In genomic region chr17:7476474-7476873, GRCh38 we compare ENCODE assay signal across 10 cellular contexts. TPM values are rescaled to one million over a fixed set of nuclear protein-coding genes. Genes with fewer than 3 reads are reported as not detected.
A peak's percentile ranks its signal among the peaks of the same experiment; 100 is the strongest.
DNase-seq lines count a peak whose midpoint lies in the region; ATAC-seq and TF ChIP-seq lines count a peak whose summit lies in the region.
"Had no signal": no experiment of that assay in that cellular context is flagged by ENCODE, and none has a peak within 500 bp of the region (broad histone marks: within the 10 kb centered on the region; RNA-seq: fewer than 3 reads in every experiment).

No MANE protein-coding gene starts in this region.

- H3K9me3 ChIP-seq in DND-41 (ENCODE audit: insufficient read depth, low read length, severe bottlenecking), result no peaks in the 10 kb centered on the region
- no peaks in the 10 kb centered on the region for H3K9me3 ChIP-seq in psoas muscle

- H3K9ac ChIP-seq in DND-41 (ENCODE audit: low read depth, low read length), result no peak overlapping the region

- ATAC-seq in DND-41 (ENCODE audit: insufficient read depth, low read depth), result no peak
- peak in 3 of 4 donors; percentile 32 to 46 (median 40) for ATAC-seq in psoas muscle

- intact Hi-C loops in psoas muscle (cut with DNase I), result no loop called here
- intact Hi-C loops in head of caudate nucleus (cut with DNase I), result loop anchor here (5.0 kb wide), 2 partner anchors 39 to 124 kb away; partner anchors contain the start of genes FGF11, KCTD11 and TMEM102

- H3K27me3 ChIP-seq in DND-41 (ENCODE audit: insufficient read depth, low read length, poor library complexity), result no peaks in the 10 kb centered on the region
- H3K27me3 ChIP-seq in psoas muscle (ENCODE audit: insufficient read depth in 3 of 3, low read length in 2 of 3), result no peaks in the 10 kb centered on the region

- 22 to 32% (median 25%) methylated on average over 3 of the region's 3 CpGs for WGBS in psoas muscle, 3 donors

- no peak for TF ChIP-seq CTCF in DND-41 (IDR thresholded peaks at IDR 0.05; ENCODE audit: borderline replicate concordance, extremely low read depth, low read length, poor library complexity, severe bottlenecking)
- TF ChIP-seq CTCF in RWPE1 (conservative IDR thresholded peaks at IDR 0.05; ENCODE audit: low read depth), result no peak
- TF ChIP-seq CTCF in epithelial cell of esophagus (IDR thresholded peaks at IDR 0.05; ENCODE audit: insufficient read depth, low read depth, low read length, missing control alignments), result no peak
- TF ChIP-seq CTCF in psoas muscle (IDR thresholded peaks at IDR 0.05), result no peak

- POLR2A ChIA-PET in RWPE1 (lab: Yijun Ruan, JAX; ENCODE audit: low non-redundant PET), result interaction anchor here (0.5 to 1.2 kb wide), 4 partner anchors 11 to 113 kb away, joined by 3 to 5 read pairs (median 4); partner anchors contain the start of gene SOX15

- peaks cover 80% of the 10 kb centered on the region for H3K79me2 ChIP-seq in DND-41 (ENCODE audit: insufficient read depth, low read length)

- CTCF ChIA-PET in RWPE1 (lab: Yijun Ruan, JAX), result interaction anchor here (0.7 to 4.0 kb wide), 3 partner anchors 25 to 40 kb away, joined by 3 to 19 read pairs (median 4); no protein-coding TSS in a partner anchor

- H3K36me3 ChIP-seq in DND-41 (ENCODE audit: insufficient read depth, low read length) (peaks cover 3% of the 10 kb centered on the region), psoas muscle (ENCODE audit: insufficient read depth in 1 of 2, low read depth in 1 of 2) (no peaks in the 10 kb centered on the region)

- H3K4me3 ChIP-seq in DND-41 (ENCODE audit: low read depth in 1 of 2, low read length in 2 of 2) (no peak overlapping the region), epithelial cell of esophagus (ENCODE audit: low read length) (peak overlapping the region; percentile 94), psoas muscle (peak overlapping the region; percentile 97)

- H2AFZ ChIP-seq in DND-41 (ENCODE audit: low read depth, low read length), result no peak overlapping the region

- H3K27ac ChIP-seq in DND-41 (ENCODE audit: low read length), result no peak overlapping the region
- H3K27ac ChIP-seq in RWPE1, result peak overlapping the region; percentile 99
- H3K27ac ChIP-seq in psoas muscle, result peak overlapping the region; percentile 99

- peaks cover 32% of the 10 kb centered on the region for H4K20me1 ChIP-seq in DND-41 (ENCODE audit: insufficient read depth, low read length)

- H3K4me2 ChIP-seq in DND-41 (ENCODE audit: insufficient read depth, low read length), result peak overlapping the region; percentile 8; the same call in 1 of the 2 replicates

- DNase-seq in DND-41 (no peak), RWPE1 (ENCODE audit: low spot score) (peak; percentile 89), epithelial cell of esophagus (ENCODE audit: low read depth) (peak; percentile 93), psoas muscle (no peak), DMS79 (lab: John Stamatoyannopoulos, UW) (no peak), head of caudate nucleus (no peak), middle frontal gyrus (ENCODE audit: extremely low spot score, low spot score) (no peak), NCI-H82 (lab: John Stamatoyannopoulos, UW) (no peak)
- DNase-seq: NCI-H1105 treated with DMSO at 0.1 percent for 48 hours had no signal

- peaks cover 29% of the 10 kb centered on the region for H3K4me1 ChIP-seq in DND-41 (ENCODE audit: insufficient read depth, low read length)
- H3K4me1 ChIP-seq in psoas muscle, result peaks cover 58% of the 10 kb centered on the region

RNA-seq across cellular contexts. Expression of gene ZBTB4, which starts 3.0 kb away (rescaled TPM):
- total RNA-seq in psoas muscle, result 10 to 100 TPM; 29.3 to 43.2 (median 35.5) TPM
- 10 to 100 TPM; 10.3 to 20.2 (median 13.5) TPM for polyA plus RNA-seq in psoas muscle

RNA-seq across cellular contexts. Expression of gene SLC35G6, which starts 4.8 kb away (rescaled TPM):
- total RNA-seq in psoas muscle, result not detected
- polyA plus RNA-seq in psoas muscle, result under 1 TPM in 1 of 3 donors, not detected in 2; 0.05 TPM
- polyA plus RNA-seq: neural cell had no signal

RNA-seq across cellular contexts. Expression of gene POLR2A, which starts 7.7 kb away (rescaled TPM):
- 10 to 100 TPM; 42.7 to 74.3 (median 56.9) TPM for total RNA-seq in psoas muscle
- polyA plus RNA-seq in psoas muscle, result 10 to 100 TPM in 2 of 3 donors, 1 to 10 TPM in 1; 8.0 to 68.7 (median 15.0) TPM

RNA-seq across cellular contexts. Expression of gene CHRNB1, which starts 31.6 kb away (rescaled TPM):
- 100 to 1,000 TPM; 107 to 190 (median 147) TPM for total RNA-seq in psoas muscle
- polyA plus RNA-seq in psoas muscle, result 100 to 1,000 TPM in 1 of 3 donors, 10 to 100 TPM in 2; 73.0 to 118 (median 91.7) TPM

RNA-seq across cellular contexts. Expression of gene FGF11, which starts 37.2 kb away (rescaled TPM):
- total RNA-seq in psoas muscle, result 10 to 100 TPM in 3 of 4 donors, 1 to 10 TPM in 1; 2.7 to 21.1 (median 10.1) TPM
- 1 to 10 TPM; 2.0 to 4.4 (median 3.7) TPM for polyA plus RNA-seq in psoas muscle

Comparison
In these comparisons a context has a peak if more than half of its experiments do, and no peak if none do; other contexts are left out.
1. DNase-seq: peak in RWPE1 (single experiment) and epithelial cell of esophagus (single experiment); none in DND-41 (single experiment), psoas muscle (0 of 2), DMS79 (single experiment), head of caudate nucleus (0 of 42), middle frontal gyrus (single experiment) and NCI-H82 (single experiment).
2. H3K4me3 ChIP-seq: peak in epithelial cell of esophagus (single experiment) and psoas muscle (single experiment); none in DND-41 (0 of 2).